In genomic region chr18:76619342-76620315, GRCh38 we compare ENCODE assay signal across 8 cellular contexts.
A peak's percentile ranks its signal among the peaks of the same experiment; 100 is the strongest.
DNase-seq lines count a peak whose midpoint lies in the region; ATAC-seq and TF ChIP-seq lines count a peak whose summit lies in the region.

No MANE protein-coding gene starts in this region.

- peak overlapping the region; percentile 46 for H3K4me3 Mint-ChIP-seq in endodermal cell

- no peak for TF ChIP-seq EP300 in tibial nerve (IDR thresholded peaks at IDR 0.05)

- DNase-seq in NCI-H510A treated with DMSO at 0.1 percent for 48 hours (lab: John Stamatoyannopoulos, UW) = peak; percentile 91
- peak; percentile 92 for DNase-seq in endodermal cell
- peak; percentile 59 to 63 for DNase-seq in tibial nerve (ENCODE audit: low spot score in 2 of 2)
- DNase-seq in hepatic stellate cell (ENCODE audit: low spot score) = no peak

- H3K9ac ChIP-seq in endodermal cell (ENCODE audit: extremely low read depth, low read length, poor library complexity, severe bottlenecking) = no peak overlapping the region

- H2AFZ ChIP-seq in ACC112 (ENCODE audit: low read length, unreplicated experiment) = peak overlapping the region; percentile 69

- H3K27ac ChIP-seq in ACC112 (ENCODE audit: low read depth, low read length) = peak overlapping the region; percentile 40
- H3K27ac ChIP-seq in endodermal cell (ENCODE audit: low read depth, low read length) = peak overlapping the region; percentile 0
- peak overlapping the region; percentile 73 to 89 (median 85) for H3K27ac ChIP-seq in tibial nerve

- no peaks in the 10 kb centered on the region for H3K36me3 Mint-ChIP-seq in endodermal cell (ENCODE audit: low read depth)

- 31 to 48% methylated on average over 15 to 38 of the region's 38 CpGs for WGBS in endodermal cell (ENCODE audit: insufficient coverage in 1 of 2, insufficient read length in 1 of 2), 2 experiments
- WGBS in tibial nerve, 2 donors = 24 to 29% methylated on average over 30 to 37 of the region's 38 CpGs

- peak; percentile 19 for ATAC-seq in GM21576 (IDR thresholded peaks at IDR 0.05; ENCODE audit: unreplicated experiment)
- ATAC-seq in GM18868 (IDR thresholded peaks at IDR 0.05; ENCODE audit: unreplicated experiment) = no peak

- TF ChIP-seq POLR2A in tibial nerve (IDR thresholded peaks at IDR 0.05) = peak in 1 of 2 donors; percentile 23

- no peak for TF ChIP-seq CTCF in endodermal cell (conservative IDR thresholded peaks at IDR 0.05)
- TF ChIP-seq CTCF in tibial nerve (IDR thresholded peaks at IDR 0.05) = no peak

- no peaks in the 10 kb centered on the region for H3K9me3 ChIP-seq in endodermal cell (ENCODE audit: control insufficient read depth, low read length)
- no peaks in the 10 kb centered on the region for H3K9me3 ChIP-seq in mononuclear cell (ENCODE audit: low read depth, low read length)
- H3K9me3 ChIP-seq in tibial nerve = no peaks in the 10 kb centered on the region

- H3K27ac Mint-ChIP-seq in endodermal cell = peak overlapping the region; percentile 91

- peaks cover 35% of the 10 kb centered on the region for H3K4me1 ChIP-seq in ACC112 (ENCODE audit: control insufficient read depth, insufficient read depth, low read length, unreplicated experiment)
- H3K4me1 ChIP-seq in endodermal cell (ENCODE audit: control insufficient read depth, insufficient read depth, low read length) = peaks cover 22% of the 10 kb centered on the region
- peaks cover 36% of the 10 kb centered on the region for H3K4me1 ChIP-seq in mononuclear cell (ENCODE audit: insufficient read depth, low read length)
- peaks cover 0 to 44% (median 15%) of the 10 kb centered on the region in 4 donors for H3K4me1 ChIP-seq in tibial nerve

- no peaks in the 10 kb centered on the region for H3K27me3 ChIP-seq in ACC112 (ENCODE audit: insufficient read depth, low read length)
- no peaks in the 10 kb centered on the region for H3K27me3 ChIP-seq in endodermal cell (ENCODE audit: control insufficient read depth, insufficient read depth, low read length, poor library complexity, severe bottlenecking)
- no peaks in the 10 kb centered on the region for H3K27me3 ChIP-seq in mononuclear cell (ENCODE audit: insufficient read depth, low read length)
- H3K27me3 ChIP-seq in tibial nerve = no peaks in the 10 kb centered on the region

- H3K36me3 ChIP-seq in ACC112 (ENCODE audit: insufficient read depth, low read length) (no peaks in the 10 kb centered on the region), endodermal cell (ENCODE audit: control insufficient read depth, insufficient read depth, low read length) (no peaks in the 10 kb centered on the region), tibial nerve (no peaks in the 10 kb centered on the region)

- H3K4me3 ChIP-seq in ACC112 (ENCODE audit: low read depth, low read length) = peak overlapping the region; percentile 74
- no peak overlapping the region for H3K4me3 ChIP-seq in endodermal cell (ENCODE audit: low read length)
- H3K4me3 ChIP-seq in mononuclear cell (ENCODE audit: low read length) = peak overlapping the region; percentile 13
- H3K4me3 ChIP-seq in tibial nerve = peak overlapping the region; percentile 32 to 52 (median 41)

- H3K9me3 Mint-ChIP-seq in endodermal cell = no peaks in the 10 kb centered on the region

- H3K4me1 Mint-ChIP-seq in endodermal cell = peaks cover 65% of the 10 kb centered on the region

- no peaks in the 10 kb centered on the region for H3K79me2 ChIP-seq in ACC112 (ENCODE audit: control insufficient read depth, insufficient read depth, low read length, unreplicated experiment)

- H3K27me3 Mint-ChIP-seq in endodermal cell (ENCODE audit: insufficient read depth) = peaks cover 10% of the 10 kb centered on the region

Comparison
In these comparisons a context has a peak if more than half of its experiments do, and no peak if none do; other contexts are left out.
1. H3K27ac ChIP-seq: peak in every context shown above with its lines; median percentile 85 in tibial nerve; 40 in ACC112; 0 in endodermal cell.